ENCODE assay signal across 21 cellular contexts in the genomic region with DNA sequence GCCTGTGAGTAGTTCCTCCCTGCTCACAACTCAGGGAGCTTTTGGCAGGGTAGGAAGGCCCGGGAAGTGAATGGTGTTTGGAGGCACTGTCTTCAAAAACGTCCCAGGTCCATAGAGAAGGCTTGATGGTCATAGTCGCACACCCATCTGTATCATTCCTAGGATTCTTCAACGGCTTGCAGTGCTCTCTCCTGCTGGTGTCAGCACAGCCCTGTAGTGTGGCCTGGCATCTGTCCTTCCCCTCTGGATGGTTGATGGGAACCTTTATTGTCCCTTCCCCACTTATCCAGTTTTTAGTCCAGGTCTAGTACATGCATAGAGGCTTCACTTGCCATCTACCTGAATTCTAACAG.
"Had no signal": no experiment of that assay in that cellular context is flagged by ENCODE, and none has a peak within 500 bp of the region (broad histone marks: within the 10 kb centered on the region; RNA-seq: fewer than 3 reads in every experiment).

No MANE protein-coding gene starts in this region.

- H3K27me3 ChIP-seq: cardiac muscle cell, right atrium auricular region had no signal

- DNase-seq: activated CD4-positive, alpha-beta T cell treated with anti-CD3 and anti-CD28 coated beads, Interleukin-2, amount 10 ng/mL, durations not matched to agents 7 days and 5 days; activated CD4-positive, CD25-positive, alpha-beta regulatory T cell treated with anti-CD3 and anti-CD28 coated beads, Interleukin-2, amount 50 U/mL, for 72 hours; activated CD8-positive, alpha-beta memory T cell treated with anti-CD3 and anti-CD28 coated beads, Interleukin-2, amount 10 ng/mL, durations not matched to agents 7 days and 5 days; activated CD8-positive, alpha-beta T cell treated with anti-CD3 and anti-CD28 coated beads for 36 hours; activated effector memory CD4-positive, alpha-beta T cell treated with anti-CD3 and anti-CD28 coated beads, Interleukin-2, amount 50 U/mL, for 16 hours; activated naive CD4-positive, alpha-beta T cell treated with anti-CD3 and anti-CD28 coated beads, Interleukin-2, amount 10 ng/mL, durations not matched to agents 7 days and 5 days; activated T-cell treated with anti-CD3 and anti-CD28 coated beads for 4 hours; amygdala; dermis blood vessel endothelial cell; effector CD8-positive, alpha-beta T cell; foreskin melanocyte; hippocampal formation; left ventricle myocardium superior; nephron progenitor cell; psoas muscle; stimulated activated CD4-positive, alpha-beta T cell treated with anti-CD3 and anti-CD28 coated beads, Interleukin-4, amount 100 ng/mL, for 24 hours; stimulated activated naive CD4-positive, alpha-beta T cell treated with Interleukin-2 at 50 U/mL for 16 hours had no signal

- H3K4me3 ChIP-seq: cardiac muscle cell, psoas muscle, right atrium auricular region, thoracic aorta had no signal

- ATAC-seq: activated CD8-positive, alpha-beta memory T cell treated with anti-CD3 and anti-CD28 coated beads, Interleukin-2, amount 10 ng/mL, durations not matched to agents 7 days and 5 days; activated CD8-positive, alpha-beta T cell treated with anti-CD3 and anti-CD28 coated beads for 36 hours; left ventricle myocardium superior had no signal

- H3K27ac ChIP-seq: cardiac muscle cell, thoracic aorta, VCaP had no signal

- H3K9me3 ChIP-seq: psoas muscle, right atrium auricular region, thoracic aorta had no signal

- H3K36me3 ChIP-seq: cardiac muscle cell, right atrium auricular region, thoracic aorta had no signal
